9 cellular contexts compared by ENCODE assay signal in genomic region chr19:1045247-1045603, GRCh38. TPM values are rescaled to one million over a fixed set of nuclear protein-coding genes. Genes with fewer than 3 reads are reported as not detected.
DNase-seq lines count a peak whose midpoint lies in the region; ATAC-seq and TF ChIP-seq lines count a peak whose summit lies in the region.
"Had no signal": no experiment of that assay in that cellular context is flagged by ENCODE, and none has a peak within 500 bp of the region (broad histone marks: within the 10 kb centered on the region; RNA-seq: fewer than 3 reads in every experiment).

No MANE protein-coding gene starts in this region.

- CTCF ChIA-PET in CD8-positive, alpha-beta T cell (lab: Charles Lee), result no interaction called here

- H3K27ac Mint-ChIP-seq in CD8-positive, alpha-beta T cell, result no peak overlapping the region

- POLR2A ChIA-PET in CD8-positive, alpha-beta T cell (lab: Charles Lee), result interaction anchor here (0.6 kb wide), 1 partner anchor 45 kb away, joined by 4 read pairs; no protein-coding TSS in a partner anchor

- no peaks in the 10 kb centered on the region for H3K27me3 Mint-ChIP-seq in CD8-positive, alpha-beta T cell (ENCODE audit: low read depth)

- H3K9me3 Mint-ChIP-seq in CD8-positive, alpha-beta T cell, result no peaks in the 10 kb centered on the region

- peak; percentile 83 for ATAC-seq in CD8-positive, alpha-beta T cell
- peak; percentile 40 for ATAC-seq in HG03354 (IDR thresholded peaks at IDR 0.05; ENCODE audit: poor library complexity, severe bottlenecking, unreplicated experiment)
- ATAC-seq in HG03520 (IDR thresholded peaks at IDR 0.05; ENCODE audit: unreplicated experiment), result no peak
- ATAC-seq in GM21723 (IDR thresholded peaks at IDR 0.05; ENCODE audit: unreplicated experiment), result no peak

- peak in 4 of 7 experiments; percentile 29 to 89 (median 60) for DNase-seq in CD8-positive, alpha-beta T cell
- peak; percentile 80 for DNase-seq in WERI-Rb-1
- DNase-seq in iPS-NIHi7 (ENCODE audit: extremely low spot score), result peak; percentile 91
- DNase-seq in NCI-H146 (lab: John Stamatoyannopoulos, UW), result no peak
- DNase-seq in posterior vena cava (ENCODE audit: low spot score), result no peak

- intact Hi-C loops in CD8-positive, alpha-beta T cell (cut with DNase I, micrococcal nuclease), result no loop called here
- intact Hi-C loops in posterior vena cava (cut with DNase I), result loop anchor here in 1 of 2 donors (5.0 kb wide), 1 partner anchor 37 kb away; no protein-coding TSS in a partner anchor

- H3K27ac ChIP-seq in CD8-positive, alpha-beta T cell (ENCODE audit: low read depth, low read length), result no peak overlapping the region
- H3K27ac ChIP-seq in WERI-Rb-1, result no peak overlapping the region
- H3K27ac ChIP-seq: thoracic aorta had no signal

- peaks cover 20% of the 10 kb centered on the region for H3K36me3 ChIP-seq in CD8-positive, alpha-beta T cell (ENCODE audit: insufficient read depth, low read length)
- peaks cover 47% of the 10 kb centered on the region for H3K36me3 ChIP-seq in WERI-Rb-1
- H3K36me3 ChIP-seq: thoracic aorta had no signal

- peaks cover 12% of the 10 kb centered on the region for H3K4me1 ChIP-seq in CD8-positive, alpha-beta T cell (ENCODE audit: insufficient read depth, low read length)

- H3K36me3 Mint-ChIP-seq in CD8-positive, alpha-beta T cell, result peaks cover 42% of the 10 kb centered on the region

- peaks cover 14% of the 10 kb centered on the region for H3K4me1 Mint-ChIP-seq in CD8-positive, alpha-beta T cell (ENCODE audit: low read depth)

- H3K4me3 Mint-ChIP-seq in CD8-positive, alpha-beta T cell, result no peak overlapping the region

- no peaks in the 10 kb centered on the region for H3K27me3 ChIP-seq in CD8-positive, alpha-beta T cell (ENCODE audit: insufficient read depth, low read length)
- no peaks in the 10 kb centered on the region for H3K27me3 ChIP-seq in WERI-Rb-1 (ENCODE audit: insufficient read depth, low read depth, severe bottlenecking)

- no peak overlapping the region for H3K4me3 ChIP-seq in CD8-positive, alpha-beta T cell (ENCODE audit: low read depth, low read length)
- no peak overlapping the region for H3K4me3 ChIP-seq in WERI-Rb-1 (ENCODE audit: low read depth, low read length)
- H3K4me3 ChIP-seq: thoracic aorta had no signal

- H3K9me3 ChIP-seq in CD8-positive, alpha-beta T cell (ENCODE audit: low read length), result no peaks in the 10 kb centered on the region
- peaks cover 3% of the 10 kb centered on the region for H3K9me3 ChIP-seq in WERI-Rb-1 (ENCODE audit: severe bottlenecking)
- H3K9me3 ChIP-seq: thoracic aorta had no signal

- no peak for TF ChIP-seq CTCF in CD8-positive, alpha-beta T cell (IDR thresholded peaks at IDR 0.05)
- TF ChIP-seq CTCF in WERI-Rb-1 (IDR thresholded peaks at IDR 0.05; ENCODE audit: low read depth, low read length), result no peak

RNA-seq across cellular contexts. Expression of gene ABCA7, which starts 5.3 kb away (rescaled TPM):
- total RNA-seq in CD8-positive, alpha-beta T cell, result 10 to 100 TPM; 93.3 to 98.0 TPM
- total RNA-seq in posterior vena cava, result 1 to 10 TPM; 4.0 to 4.4 TPM

RNA-seq across cellular contexts. Expression of gene CNN2, which starts 18.8 kb away (rescaled TPM):
- 100 to 1,000 TPM; 382 to 392 TPM for total RNA-seq in CD8-positive, alpha-beta T cell
- total RNA-seq in posterior vena cava, result 100 to 1,000 TPM in 1 of 2 donors, 10 to 100 TPM in 1; 94.7 to 136 TPM

RNA-seq across cellular contexts. Expression of gene ARHGAP45, which starts 21.7 kb away (rescaled TPM):
- total RNA-seq in CD8-positive, alpha-beta T cell, result 100 to 1,000 TPM; 901 to 938 TPM
- total RNA-seq in posterior vena cava, result 10 to 100 TPM in 1 of 2 donors, 1 to 10 TPM in 1; 10.0 to 26.8 TPM

RNA-seq across cellular contexts. Expression of gene RNU6-2, which starts 23.9 kb away (rescaled TPM):
- not detected for total RNA-seq in CD8-positive, alpha-beta T cell
- not detected for total RNA-seq in posterior vena cava
- total RNA-seq: thoracic aorta had no signal

RNA-seq across cellular contexts. Expression of gene TMEM259, which starts 24.3 kb away (rescaled TPM):
- total RNA-seq in CD8-positive, alpha-beta T cell, result 100 to 1,000 TPM; 408 to 443 TPM
- total RNA-seq in posterior vena cava, result 10 to 100 TPM; 96.5 to 99.8 TPM

Comparison
In these comparisons a context has a peak if more than half of its experiments do, and no peak if none do; other contexts are left out.
1. ATAC-seq: peak in CD8-positive, alpha-beta T cell (single experiment) and HG03354 (single experiment); none in HG03520 (single experiment) and GM21723 (single experiment).
2. DNase-seq: peak in CD8-positive, alpha-beta T cell (4 of 7), WERI-Rb-1 (single experiment) and iPS-NIHi7 (single experiment); none in NCI-H146 (single experiment) and posterior vena cava (single experiment).
3. RNA of gene ABCA7, which starts 5.3 kb away (total RNA-seq): 93.3 to 98.0 TPM in CD8-positive, alpha-beta T cell; 4.0 to 4.4 TPM in posterior vena cava; every median in the first group is over 10 times any median in the second.
4. RNA of gene ARHGAP45, which starts 21.7 kb away (total RNA-seq): 901 to 938 TPM in CD8-positive, alpha-beta T cell; 10.0 to 26.8 TPM in posterior vena cava; every median in the first group is over 10 times any median in the second.